In the genomic region with DNA sequence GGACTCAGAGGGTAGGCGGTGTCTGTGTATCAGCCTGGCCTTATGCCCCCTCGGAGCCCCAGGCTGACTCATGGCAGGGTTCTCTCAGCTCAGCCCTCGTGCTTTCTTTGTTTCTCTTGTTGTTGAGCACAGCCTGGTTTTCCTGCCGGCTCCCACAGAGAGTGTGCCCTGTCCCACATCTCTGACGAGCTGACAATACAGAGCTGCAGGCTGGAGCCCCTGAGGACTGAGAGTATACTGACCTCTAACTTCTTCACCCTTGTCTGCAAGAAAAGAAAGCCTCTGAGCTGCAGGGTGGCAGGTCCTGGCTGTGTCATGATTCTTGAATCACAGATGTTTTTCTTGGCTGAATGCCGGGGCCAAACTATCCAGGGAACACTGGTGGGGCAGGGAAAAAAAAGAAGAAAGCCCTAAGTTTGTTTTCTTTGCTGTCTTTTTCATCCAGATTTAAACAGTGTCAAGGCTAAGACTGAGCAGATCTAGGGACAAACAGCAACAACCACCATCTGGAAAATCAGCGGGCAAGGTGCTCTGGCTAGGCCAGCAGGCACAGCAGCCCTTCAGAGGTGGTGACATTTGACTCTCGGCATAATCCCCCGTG, we compare ENCODE assay signal across 8 cellular contexts.
A peak's percentile ranks its signal among the peaks of the same experiment; 100 is the strongest.
DNase-seq lines count a peak whose midpoint lies in the region; ATAC-seq and TF ChIP-seq lines count a peak whose summit lies in the region.

No MANE protein-coding gene starts in this region.

- peaks cover 0 to 14% of the 10 kb centered on the region in 2 donors for H3K4me1 ChIP-seq in gastrocnemius medialis

- intact Hi-C loops in left cardiac atrium (cut with DNase I) (no loop called here), gastrocnemius medialis (cut with DNase I; ENCODE audit: low total_unique reads) (no loop called here)

- in situ Hi-C loops in gastrocnemius medialis (cut with MboI; ENCODE audit: low sequenced_read_pairs in 4 of 4), result no loop called here

- H3K4me3 ChIP-seq in H7 (ENCODE audit: insufficient read depth, low read depth, low read length) (no peak overlapping the region), WI38 (ENCODE audit: low read depth, low read length) (peak overlapping the region; percentile 18), gastrocnemius medialis (no peak overlapping the region)

- DNase-seq in H7 (peak; percentile 63), left cardiac atrium (peak; percentile 49), gastrocnemius medialis (peak; percentile 8 to 28), GM20000 (ENCODE audit: low spot score) (no peak)

- no peak for TF ChIP-seq POLR2A in gastrocnemius medialis (IDR thresholded peaks at IDR 0.05)

- H3K27me3 ChIP-seq in H7 (ENCODE audit: control insufficient read depth, insufficient read depth, low read length) (no peaks in the 10 kb centered on the region), gastrocnemius medialis (no peaks in the 10 kb centered on the region)

- ATAC-seq in left cardiac atrium (peak; percentile 30 to 87), gastrocnemius medialis (peak; percentile 36 to 41), GM19452 (IDR thresholded peaks at IDR 0.05; ENCODE audit: unreplicated experiment) (no peak), HG03159 (IDR thresholded peaks at IDR 0.05; ENCODE audit: unreplicated experiment) (no peak), HG03521 (IDR thresholded peaks at IDR 0.05; ENCODE audit: unreplicated experiment) (no peak)

- H3K27ac ChIP-seq in gastrocnemius medialis, result peak overlapping the region in 1 of 4 donors; percentile 17

- H3K36me3 ChIP-seq in H7 (replicated peaks; ENCODE audit: control insufficient read depth, insufficient read depth, low read length), result no peaks in the 10 kb centered on the region
- no peaks in the 10 kb centered on the region for H3K36me3 ChIP-seq in gastrocnemius medialis

- H3K9me3 ChIP-seq in gastrocnemius medialis, result no peaks in the 10 kb centered on the region

- TF ChIP-seq CTCF in WI38 (IDR thresholded peaks at IDR 0.05; ENCODE audit: low read depth, low read length) (no peak), gastrocnemius medialis (IDR thresholded peaks at IDR 0.05 in 4 of 5, conservative IDR thresholded peaks at IDR 0.05 in 1 of 5) (no peak), GM20000 (IDR thresholded peaks at IDR 0.05; ENCODE audit: extremely low read depth, missing control alignments) (no peak)

Comparison
In these comparisons a context has a peak if more than half of its experiments do, and no peak if none do; other contexts are left out.
1. ATAC-seq: peak in left cardiac atrium (2 of 2) and gastrocnemius medialis (2 of 2); none in GM19452 (single experiment), HG03159 (single experiment) and HG03521 (single experiment).